Comparison of ENCODE assay signal across 25 cellular contexts in the genomic region with DNA sequence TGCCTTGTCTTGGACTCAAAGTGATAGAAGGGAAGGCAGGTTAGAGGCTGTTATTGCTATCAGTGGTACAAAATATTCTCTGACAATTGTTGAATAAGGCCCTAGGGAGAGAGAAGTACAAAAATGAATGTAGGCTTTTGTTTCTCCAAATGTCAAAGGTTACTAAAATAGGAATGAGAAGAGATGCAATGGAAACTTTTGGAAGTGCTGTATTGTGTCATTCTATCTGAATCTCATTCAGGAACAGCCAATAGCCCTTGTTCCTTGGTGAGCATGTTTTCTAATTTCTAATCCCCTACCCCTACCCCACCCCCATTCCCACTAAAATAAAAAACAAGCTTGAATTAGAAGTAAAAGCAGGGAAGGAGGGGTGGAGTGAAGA.
"Had no signal": no experiment of that assay in that cellular context is flagged by ENCODE, and none has a peak within 500 bp of the region (broad histone marks: within the 10 kb centered on the region; RNA-seq: fewer than 3 reads in every experiment).

No MANE protein-coding gene starts in this region.

- H3K36me3 ChIP-seq: left lung, lower lobe of right lung, pancreas, prostate gland, sigmoid colon, spleen, suprapubic skin, thoracic aorta, tibial artery, uterus had no signal

- H3K27ac ChIP-seq: left lung, lower lobe of right lung, pancreas, prostate gland, sigmoid colon, spleen, suprapubic skin, thoracic aorta, tibial artery, uterus had no signal

- H3K36me3 Mint-ChIP-seq: mesothelial cell of epicardium; natural killer cell; stimulated activated effector memory CD8-positive, alpha-beta T cell treated with anti-CD3 and anti-CD28 coated beads, Interleukin-12 subunit alpha, Interleukin-12 subunit beta, amount 100 ng/mL, for 72 hours; type B pancreatic cell had no signal

- H3K4me3 ChIP-seq: left lung, lower lobe of right lung, pancreas, prostate gland, sigmoid colon, spleen, suprapubic skin, thoracic aorta, tibial artery, uterus had no signal

- ATAC-seq: left cardiac atrium; left lung; lower lobe of right lung; natural killer cell; pancreas; right cardiac atrium; stimulated activated effector memory CD8-positive, alpha-beta T cell treated with anti-CD3 and anti-CD28 coated beads, Interleukin-12 subunit alpha, Interleukin-12 subunit beta, amount 100 ng/mL, for 72 hours had no signal

- H3K27me3 ChIP-seq: left lung, pancreas, sigmoid colon, spleen, suprapubic skin, tibial artery, uterus had no signal

- H3K27me3 Mint-ChIP-seq: type B pancreatic cell had no signal

- H3K9me3 ChIP-seq: left lung, lower lobe of right lung, pancreas, prostate gland, sigmoid colon, spleen, suprapubic skin, thoracic aorta, tibial artery, uterus had no signal

- DNase-seq: kidney glomerular epithelial cell; left cardiac atrium; left lung; lower lobe of right lung; mesendoderm; naive B cell; natural killer cell; nucleus accumbens; pancreas; retina; right cardiac atrium; sigmoid colon; small intestine; spleen; stimulated activated CD4-positive, alpha-beta T cell treated with anti-CD3 and anti-CD28 coated beads, Interleukin-4, amount 100 ng/mL, for 24 hours; stimulated activated naive CD4-positive, alpha-beta T cell; tibial artery; uterus had no signal

- H3K27ac Mint-ChIP-seq: mesothelial cell of epicardium; naive B cell; natural killer cell; stimulated activated effector memory CD8-positive, alpha-beta T cell treated with anti-CD3 and anti-CD28 coated beads, Interleukin-12 subunit alpha, Interleukin-12 subunit beta, amount 100 ng/mL, for 72 hours; stimulated activated naive CD8-positive, alpha-beta T cell treated with anti-CD3 and anti-CD28 coated beads, Interleukin-15, Interleukin-2, amounts not matched to agents 100 ng/mL and 50 ng/mL, for 24 hours; type B pancreatic cell had no signal

- H3K4me1 ChIP-seq: left lung, lower lobe of right lung, pancreas, prostate gland, sigmoid colon, spleen, suprapubic skin, tibial artery, uterus had no signal

- H3K4me3 Mint-ChIP-seq: mesothelial cell of epicardium; naive B cell; natural killer cell; stimulated activated effector memory CD8-positive, alpha-beta T cell treated with anti-CD3 and anti-CD28 coated beads, Interleukin-12 subunit alpha, Interleukin-12 subunit beta, amount 100 ng/mL, for 72 hours; stimulated activated naive CD8-positive, alpha-beta T cell treated with anti-CD3 and anti-CD28 coated beads, Interleukin-15, Interleukin-2, amounts not matched to agents 100 ng/mL and 50 ng/mL, for 24 hours; type B pancreatic cell had no signal

- H3K9me3 Mint-ChIP-seq: natural killer cell; stimulated activated effector memory CD8-positive, alpha-beta T cell treated with anti-CD3 and anti-CD28 coated beads, Interleukin-12 subunit alpha, Interleukin-12 subunit beta, amount 100 ng/mL, for 72 hours; stimulated activated naive CD8-positive, alpha-beta T cell treated with anti-CD3 and anti-CD28 coated beads, Interleukin-15, Interleukin-2, amounts not matched to agents 100 ng/mL and 50 ng/mL, for 24 hours; type B pancreatic cell had no signal

- H3K4me1 Mint-ChIP-seq: mesothelial cell of epicardium; naive B cell; natural killer cell; stimulated activated effector memory CD8-positive, alpha-beta T cell treated with anti-CD3 and anti-CD28 coated beads, Interleukin-12 subunit alpha, Interleukin-12 subunit beta, amount 100 ng/mL, for 72 hours had no signal
